19 cellular contexts compared by ENCODE assay signal in the genomic region with DNA sequence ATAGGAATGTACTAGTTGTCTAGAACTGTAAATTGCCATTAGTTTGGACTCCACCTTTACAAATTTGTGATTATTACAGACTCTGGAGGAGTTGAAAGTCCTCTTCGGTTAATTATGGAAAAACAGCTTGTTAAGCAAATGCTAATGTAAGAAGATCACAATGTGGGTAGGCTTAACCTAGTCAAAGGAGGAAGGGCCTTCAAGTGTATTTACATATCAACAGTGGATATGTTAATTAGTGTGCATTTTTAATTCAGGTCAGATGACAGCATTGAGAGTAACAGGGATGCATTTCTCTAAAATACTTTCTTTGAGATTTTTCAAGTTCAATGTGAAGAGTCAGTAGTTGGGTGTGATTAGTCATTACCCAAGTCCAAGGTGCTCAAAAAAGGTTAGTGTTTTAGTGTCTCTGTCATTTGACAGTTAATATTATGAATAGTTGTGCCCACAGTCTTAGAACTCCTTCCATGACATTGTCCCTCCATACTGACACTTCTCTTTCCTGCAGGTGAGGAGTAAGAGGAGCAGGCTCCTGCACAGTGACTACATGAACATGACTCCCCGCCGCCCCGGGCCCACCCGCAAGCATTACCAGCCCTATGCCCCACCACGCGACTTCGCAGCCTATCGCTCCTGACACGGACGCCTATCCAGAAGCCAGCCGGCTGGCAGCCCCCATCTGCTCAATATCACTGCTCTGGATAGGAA. TPM values are rescaled to one million over a fixed set of nuclear protein-coding genes. Genes with fewer than 3 reads are reported as not detected.
A peak's percentile ranks its signal among the peaks of the same experiment; 100 is the strongest.
DNase-seq lines count a peak whose midpoint lies in the region; ATAC-seq and TF ChIP-seq lines count a peak whose summit lies in the region.
"Had no signal": no experiment of that assay in that cellular context is flagged by ENCODE, and none has a peak within 500 bp of the region (broad histone marks: within the 10 kb centered on the region; RNA-seq: fewer than 3 reads in every experiment).

No MANE protein-coding gene starts in this region.

- peak overlapping the region; percentile 90 for H3K27ac Mint-ChIP-seq in T-helper 17 cell
- H3K27ac Mint-ChIP-seq in central memory CD8-positive, alpha-beta T cell (ENCODE audit: low read depth): peak overlapping the region; percentile 32
- H3K27ac Mint-ChIP-seq in Caco-2 (ENCODE audit: unreplicated experiment): no peak overlapping the region
- H3K27ac Mint-ChIP-seq: activated B cell treated with CpG ODN at 0.5 μM for 24 hours had no signal

- no peaks in the 10 kb centered on the region for H3K36me3 ChIP-seq in Caco-2 (ENCODE audit: control insufficient read depth, insufficient read depth, low read length)
- H3K36me3 ChIP-seq: ovary had no signal

- no peaks in the 10 kb centered on the region for H3K27me3 ChIP-seq in Caco-2 (replicated peaks; ENCODE audit: control insufficient read depth, insufficient read depth, low read length)
- H3K27me3 ChIP-seq: heart right ventricle, ovary had no signal

- no peaks in the 10 kb centered on the region for H3K9me3 ChIP-seq in T-helper 17 cell (ENCODE audit: control insufficient read depth, low read length, poor library complexity, severe bottlenecking)
- no peaks in the 10 kb centered on the region for H3K9me3 ChIP-seq in Caco-2
- H3K9me3 ChIP-seq: heart right ventricle, ovary had no signal

- TF ChIP-seq CTCF in Caco-2 (IDR thresholded peaks at IDR 0.05; ENCODE audit: insufficient read depth in 1 of 2, low read depth in 1 of 2, low read length in 1 of 2, severe bottlenecking in 1 of 2, unreplicated experiment in 1 of 2): no peak

- H3K4me1 Mint-ChIP-seq in T-helper 17 cell: peaks cover 83% of the 10 kb centered on the region
- H3K4me1 Mint-ChIP-seq in central memory CD8-positive, alpha-beta T cell: peaks cover 83% of the 10 kb centered on the region
- H3K4me1 Mint-ChIP-seq in Caco-2 (ENCODE audit: low read depth, unreplicated experiment): peaks cover 7% of the 10 kb centered on the region
- H3K4me1 Mint-ChIP-seq: activated B cell treated with CpG ODN at 0.5 μM for 24 hours had no signal

- intact Hi-C loops in posterior vena cava (cut with DNase I): loop anchor here in 1 of 2 donors (10.0 kb wide), 1 partner anchor 1610 kb away; no protein-coding TSS in a partner anchor
- intact Hi-C loops in Caco-2 (cut with micrococcal nuclease; ENCODE audit: unreplicated experiment): no loop called here

- H3K4me3 ChIP-seq in Caco-2 (ENCODE audit: low read depth, low read length): no peak overlapping the region
- H3K4me3 ChIP-seq: heart right ventricle, lung, ovary had no signal

- H3K4me3 Mint-ChIP-seq in T-helper 17 cell: peak overlapping the region; percentile 59
- H3K4me3 Mint-ChIP-seq in central memory CD8-positive, alpha-beta T cell: no peak overlapping the region
- H3K4me3 Mint-ChIP-seq in Caco-2 (ENCODE audit: unreplicated experiment): no peak overlapping the region
- H3K4me3 Mint-ChIP-seq: activated B cell treated with CpG ODN at 0.5 μM for 24 hours had no signal

- POLR2A ChIA-PET in Caco-2 (lab: Charles Lee): no interaction called here

- ATAC-seq in T-helper 17 cell: no peak
- ATAC-seq in central memory CD8-positive, alpha-beta T cell (replicated peaks; ENCODE audit: extremely low read depth, poor library complexity, severe bottlenecking): no peak
- ATAC-seq: heart right ventricle had no signal

- H3K36me3 Mint-ChIP-seq in T-helper 17 cell (ENCODE audit: low read depth): peaks cover 35% of the 10 kb centered on the region
- peaks cover 67% of the 10 kb centered on the region for H3K36me3 Mint-ChIP-seq in central memory CD8-positive, alpha-beta T cell (ENCODE audit: insufficient read depth)
- H3K36me3 Mint-ChIP-seq in Caco-2 (ENCODE audit: insufficient read depth, unreplicated experiment): peaks cover 5% of the 10 kb centered on the region

- H3K9me3 Mint-ChIP-seq in central memory CD8-positive, alpha-beta T cell: no peaks in the 10 kb centered on the region
- H3K9me3 Mint-ChIP-seq in Caco-2 (ENCODE audit: unreplicated experiment): peaks cover 10% of the 10 kb centered on the region
- H3K9me3 Mint-ChIP-seq: activated B cell treated with CpG ODN at 0.5 μM for 24 hours had no signal

- peaks cover 27% of the 10 kb centered on the region for H3K4me1 ChIP-seq in Caco-2

- no TSS peak for BruUV-seq in Caco-2 (replicated peaks; lab: Mats Ljungman, UMichigan)

- H3K27me3 Mint-ChIP-seq in T-helper 17 cell: no peaks in the 10 kb centered on the region
- no peaks in the 10 kb centered on the region for H3K27me3 Mint-ChIP-seq in central memory CD8-positive, alpha-beta T cell
- no peaks in the 10 kb centered on the region for H3K27me3 Mint-ChIP-seq in Caco-2 (ENCODE audit: insufficient read depth, unreplicated experiment)

- DNase-seq in stimulated activated naive CD4-positive, alpha-beta T cell treated with Interleukin-2 at 50 U/mL for 16 hours (lab: John Stamatoyannopoulos, UW): peak; percentile 32
- DNase-seq in stimulated activated naive CD4-positive, alpha-beta T cell (lab: John Stamatoyannopoulos, UW): no peak
- no peak for DNase-seq in T-helper 17 cell
- DNase-seq in central memory CD8-positive, alpha-beta T cell (ENCODE audit: low spot score in 2 of 2): no peak
- no peak for DNase-seq in DMS79 treated with DMSO at 0.1 percent for 48 hours (lab: John Stamatoyannopoulos, UW)
- no peak for DNase-seq in posterior vena cava (ENCODE audit: low spot score)
- DNase-seq in Caco-2: no peak
- DNase-seq: activated B cell treated with CpG ODN at 0.5 μM for 24 hours, AML-193, aorta, NCI-H1436, NCI-H2171, NCI-H748 treated with DMSO at 0.1 percent for 48 hours, OCI-M1, ovary, SHP77 treated with DMSO at 0.1 percent for 48 hours had no signal

- CTCF ChIA-PET in Caco-2 (lab: Charles Lee): no interaction called here

RNA-seq across cellular contexts. Expression of a gene that starts 28.0 kb away (rescaled TPM):
- 100 to 1,000 TPM; 174 to 177 TPM for total RNA-seq in T-helper 17 cell
- total RNA-seq in posterior vena cava: 1 to 10 TPM; 3.8 to 6.3 TPM
- 0.30 and 0.84 TPM in 2 replicates for total RNA-seq in Caco-2 (2022)
- total RNA-seq: activated B cell treated with CpG ODN at 0.5 μM for 24 hours, fibroblast of lung had no signal

Comparison
In these comparisons a context has a peak if more than half of its experiments do, and no peak if none do; other contexts are left out.
1. RNA of a gene that starts 28.0 kb away (total RNA-seq): 174 to 177 TPM in T-helper 17 cell; 3.8 to 6.3 TPM in posterior vena cava and 0.30 to 0.84 TPM in Caco-2; every median in the first group is over 10 times any median in the second.